Comparison of ENCODE assay signal across 1 cellular context in the genomic region with DNA sequence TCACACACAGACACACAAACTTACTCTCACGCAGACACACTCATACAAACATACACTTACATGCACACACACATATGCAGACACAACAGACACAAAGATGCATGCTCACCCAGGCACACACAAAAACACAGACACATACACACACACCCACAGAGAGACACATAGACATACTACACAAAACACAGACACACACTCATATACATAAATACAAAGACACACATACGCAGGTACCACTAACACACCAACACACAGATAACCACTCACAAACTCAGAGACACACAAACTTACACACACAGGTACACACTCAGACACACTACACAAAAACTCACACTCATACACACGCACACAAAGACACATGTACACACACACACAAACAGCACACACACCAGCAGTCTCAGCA.
A peak's percentile ranks its signal among the peaks of the same experiment; 100 is the strongest.
TF ChIP-seq lines count a peak whose summit lies in the region.

No MANE protein-coding gene starts in this region.

TF ChIP-seq in HEK293, 187 proteins besides CTCF, POLR2A, EP300 and RAD21:
- TF ChIP-seq PRDM2 (tag by site-specific recombination; IDR thresholded peaks at IDR 0.05; ENCODE audit: borderline replicate concordance) (no peak), ZBTB21 (tag by site-specific recombination; IDR thresholded peaks at IDR 0.05) (no peak), ZNF518A (tag by site-specific recombination; conservative IDR thresholded peaks at IDR 0.05; ENCODE audit: low read depth) (no peak), INSM2 (tag by site-specific recombination; IDR thresholded peaks at IDR 0.05) (no peak)
- TF ChIP-seq, protein P1, sequence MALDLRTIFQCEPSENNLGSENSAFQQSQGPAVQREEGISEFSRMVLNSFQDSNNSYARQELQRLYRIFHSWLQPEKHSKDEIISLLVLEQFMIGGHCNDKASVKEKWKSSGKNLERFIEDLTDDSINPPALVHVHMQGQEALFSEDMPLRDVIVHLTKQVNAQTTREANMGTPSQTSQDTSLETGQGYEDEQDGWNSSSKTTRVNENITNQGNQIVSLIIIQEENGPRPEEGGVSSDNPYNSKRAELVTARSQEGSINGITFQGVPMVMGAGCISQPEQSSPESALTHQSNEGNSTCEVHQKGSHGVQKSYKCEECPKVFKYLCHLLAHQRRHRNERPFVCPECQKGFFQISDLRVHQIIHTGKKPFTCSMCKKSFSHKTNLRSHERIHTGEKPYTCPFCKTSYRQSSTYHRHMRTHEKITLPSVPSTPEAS (tag by site-specific recombination; IDR thresholded peaks at IDR 0.05) = peak; percentile 59; the same call in 1 of the 2 replicates
